In genomic region chr13:80040219-80040976, GRCh38 we compare ENCODE assay signal across 11 cellular contexts.
A peak's percentile ranks its signal among the peaks of the same experiment; 100 is the strongest.
DNase-seq lines count a peak whose midpoint lies in the region; ATAC-seq and TF ChIP-seq lines count a peak whose summit lies in the region.
"Had no signal": no experiment of that assay in that cellular context is flagged by ENCODE, and none has a peak within 500 bp of the region (broad histone marks: within the 10 kb centered on the region; RNA-seq: fewer than 3 reads in every experiment).

No MANE protein-coding gene starts in this region.

- H3K36me3 Mint-ChIP-seq in endothelial cell (ENCODE audit: low read depth, unreplicated experiment) = no peaks in the 10 kb centered on the region
- H3K36me3 Mint-ChIP-seq in WTC11 = no peaks in the 10 kb centered on the region
- H3K36me3 Mint-ChIP-seq: memory B cell had no signal

- DNase-seq in AG10803 (ENCODE audit: low read depth) = peak; percentile 93
- DNase-seq in MG63 = peak; percentile 62
- peak; percentile 87 for DNase-seq in dedifferentiated amniotic fluid mesenchymal stem cell (ENCODE audit: extremely low spot score)
- DNase-seq in myocyte (ENCODE audit: low read depth) = peak; percentile 63
- no peak for DNase-seq in globus pallidus (ENCODE audit: low spot score)
- DNase-seq in endothelial cell (ENCODE audit: low spot score) = no peak
- DNase-seq in cortex of kidney (lab: John Stamatoyannopoulos, UW) = no peak
- no peak for DNase-seq in WTC11 (ENCODE audit: low spot score)
- DNase-seq: NCI-H1092 treated with DMSO at 0.1 percent for 48 hours; stimulated activated CD4-positive, alpha-beta T cell treated with anti-CD3 and anti-CD28 coated beads, Interleukin-4, amount 100 ng/mL, for 4 hours had no signal

- H3K4me3 Mint-ChIP-seq in endothelial cell (ENCODE audit: unreplicated experiment) = no peak overlapping the region
- no peak overlapping the region for H3K4me3 Mint-ChIP-seq in WTC11
- H3K4me3 Mint-ChIP-seq: memory B cell had no signal

- ATAC-seq in WTC11 = no peak

- H3K9me3 ChIP-seq in MG63 = peaks cover 6% of the 10 kb centered on the region; the same call in 1 of the 2 replicates

- no peak overlapping the region for H3K27ac Mint-ChIP-seq in endothelial cell (ENCODE audit: unreplicated experiment)
- H3K27ac Mint-ChIP-seq in WTC11 = no peak overlapping the region
- H3K27ac Mint-ChIP-seq: memory B cell had no signal

- H3K27me3 ChIP-seq in MG63 = no peaks in the 10 kb centered on the region

- no peaks in the 10 kb centered on the region for H3K9me3 Mint-ChIP-seq in endothelial cell (ENCODE audit: unreplicated experiment)
- H3K9me3 Mint-ChIP-seq in WTC11 = no peaks in the 10 kb centered on the region

- peaks cover 25% of the 10 kb centered on the region for H3K4me1 Mint-ChIP-seq in endothelial cell (ENCODE audit: unreplicated experiment)
- H3K4me1 Mint-ChIP-seq in WTC11 = peaks cover 10% of the 10 kb centered on the region

- POLR2A ChIA-PET in WTC11 (lab: Charles Lee) = interaction anchor here (0.6 kb wide), 1 partner anchor 230 kb away, joined by 4 read pairs; no protein-coding TSS in a partner anchor

- H3K27me3 Mint-ChIP-seq in endothelial cell (ENCODE audit: unreplicated experiment) (peaks cover 2% of the 10 kb centered on the region), WTC11 (ENCODE audit: low read depth) (no peaks in the 10 kb centered on the region)
- H3K27me3 Mint-ChIP-seq: memory B cell had no signal

- H3K4me3 ChIP-seq in AG10803 (ENCODE audit: low read length) (no peak overlapping the region), MG63 (no peak overlapping the region)

- CTCF ChIA-PET in WTC11 (lab: Charles Lee) = no interaction called here

- no peaks in the 10 kb centered on the region for H3K36me3 ChIP-seq in MG63

- TF ChIP-seq CTCF in AG10803 (conservative IDR thresholded peaks at IDR 0.05; ENCODE audit: low read length) (no peak), endothelial cell (IDR thresholded peaks at IDR 0.05; ENCODE audit: unreplicated experiment) (no peak), WTC11 (IDR thresholded peaks at IDR 0.05) (no peak)

TF ChIP-seq in WTC11, 78 proteins besides CTCF, POLR2A, EP300 and RAD21:
- TF ChIP-seq ZNF671 (CRISPR knock-in tag; IDR thresholded peaks at IDR 0.05) (no peak), SMAD4 (CRISPR knock-in tag; IDR thresholded peaks at IDR 0.05) (no peak), ZNF219 (CRISPR knock-in tag; IDR thresholded peaks at IDR 0.05; ENCODE audit: borderline replicate concordance) (no peak), MXD4 (CRISPR knock-in tag; IDR thresholded peaks at IDR 0.05; ENCODE audit: borderline replicate concordance) (no peak), ZSCAN18 (CRISPR knock-in tag; IDR thresholded peaks at IDR 0.05) (no peak), PRDM15 (CRISPR knock-in tag; IDR thresholded peaks at IDR 0.05) (no peak), CDX4 (CRISPR knock-in tag; IDR thresholded peaks at IDR 0.05; ENCODE audit: borderline replicate concordance) (no peak), NR1H2 (CRISPR knock-in tag; IDR thresholded peaks at IDR 0.05) (no peak)
TF ChIP-seq in WTC11: peak in this region for 0.

Comparison
In these comparisons a context has a peak if more than half of its experiments do, and no peak if none do; other contexts are left out.
1. DNase-seq: peak in AG10803 (single experiment), MG63 (single experiment), dedifferentiated amniotic fluid mesenchymal stem cell (single experiment) and myocyte (single experiment); none in globus pallidus (single experiment), endothelial cell (single experiment), cortex of kidney (single experiment) and WTC11 (single experiment).